In the genomic region with DNA sequence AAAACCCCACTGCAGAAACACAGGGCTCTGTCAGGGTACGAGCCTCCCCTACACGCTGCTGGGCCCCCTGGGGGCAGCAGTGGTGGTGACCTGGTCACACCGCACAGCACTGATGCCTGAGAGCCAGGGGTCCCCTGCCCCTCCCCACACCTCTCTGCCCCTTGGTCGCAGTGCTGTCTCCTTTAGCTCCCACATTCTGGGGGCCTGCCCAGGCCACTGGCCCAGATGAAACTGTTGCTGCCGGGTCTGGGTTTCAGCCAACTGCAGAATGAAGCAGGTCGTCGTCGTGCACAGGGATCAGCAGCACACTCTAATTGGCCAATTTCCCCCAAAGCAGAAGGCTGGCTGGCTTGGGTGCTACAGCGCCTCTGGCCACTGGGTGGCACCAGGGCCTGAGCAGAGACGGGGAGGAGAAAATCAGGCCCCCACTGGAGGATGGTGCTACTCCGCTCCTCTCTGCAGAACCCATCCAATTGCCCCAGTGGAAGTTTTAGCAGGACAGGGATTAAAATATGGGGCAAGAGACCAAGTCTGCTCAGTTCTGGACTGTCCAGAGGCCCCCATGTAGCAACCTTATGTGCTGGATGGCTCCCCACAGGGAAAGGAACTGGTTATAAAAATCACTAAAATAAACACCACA, we compare ENCODE assay signal across 8 cellular contexts. TPM values are rescaled to one million over a fixed set of nuclear protein-coding genes. Genes with fewer than 3 reads are reported as not detected.
DNase-seq lines count a peak whose midpoint lies in the region; ATAC-seq and TF ChIP-seq lines count a peak whose summit lies in the region.

No MANE protein-coding gene starts in this region.

- DNase-seq in NCI-H2227 (lab: John Stamatoyannopoulos, UW; ENCODE audit: unreplicated experiment) (peak; percentile 89), kidney epithelial cell (ENCODE audit: low read depth) (no peak)
- DNase-seq in central memory CD4-positive, alpha-beta T cell = peak; percentile 70
- DNase-seq in stimulated activated CD4-positive, alpha-beta T cell treated with anti-CD3 and anti-CD28 coated beads, Interleukin-15, amount 100 ng/mL, for 48 hours (ENCODE audit: low read depth in 2 of 2) = peak; percentile 59 to 64
- DNase-seq in NK-92 treated with Interleukin-12 subunit alpha and Interleukin-12 subunit beta, amount 100 ng/mL, for 24 hours (lab: John Stamatoyannopoulos, UW) = no peak

- no peak overlapping the region for H3K4me3 ChIP-seq in kidney epithelial cell (ENCODE audit: low read depth, low read length)

- peaks cover 8% of the 10 kb centered on the region for H3K36me3 ChIP-seq in kidney epithelial cell (ENCODE audit: control insufficient read depth, insufficient read depth, low read length)

- no peaks in the 10 kb centered on the region for H3K27me3 ChIP-seq in kidney epithelial cell (ENCODE audit: control insufficient read depth, insufficient read depth, low read length)

- ATAC-seq in GM18502 (IDR thresholded peaks at IDR 0.05; ENCODE audit: poor library complexity, unreplicated experiment) (peak; percentile 83), HG03045 (IDR thresholded peaks at IDR 0.05; ENCODE audit: unreplicated experiment) (peak; percentile 62)
- peak; percentile 86 to 88 for ATAC-seq in activated CD4-positive, CD25-positive, alpha-beta regulatory T cell treated with anti-CD3 and anti-CD28 coated beads, Interleukin-2, amount 50 U/mL, for 24 hours

- peak; percentile 94 for TF ChIP-seq CTCF in kidney epithelial cell (IDR thresholded peaks at IDR 0.05; ENCODE audit: insufficient read depth, low read length, poor library complexity, severe bottlenecking)

RNA-seq across cellular contexts. Expression of a gene that starts 26.1 kb away (rescaled TPM):
- 37.9 and 40.2 TPM in 2 replicates for total RNA-seq in kidney epithelial cell

RNA-seq across cellular contexts. Expression of a gene that starts 37.8 kb away (rescaled TPM):
- 32.9 and 36.3 TPM in 2 replicates for total RNA-seq in kidney epithelial cell

RNA-seq across cellular contexts. Expression of a gene that starts 38.5 kb away (rescaled TPM):
- 4.3 and 5.4 TPM in 2 replicates for total RNA-seq in kidney epithelial cell

RNA-seq across cellular contexts. Expression of a gene that starts 52.3 kb away (rescaled TPM):
- total RNA-seq in kidney epithelial cell = 12.0 and 13.8 TPM in 2 replicates

Comparison
In these comparisons a context has a peak if more than half of its experiments do, and no peak if none do; other contexts are left out.
1. DNase-seq: peak in NCI-H2227 (single experiment), central memory CD4-positive, alpha-beta T cell (single experiment) and stimulated activated CD4-positive, alpha-beta T cell treated with anti-CD3 and anti-CD28 coated beads, Interleukin-15, amount 100 ng/mL, for 48 hours (2 of 2); none in kidney epithelial cell (single experiment) and NK-92 treated with Interleukin-12 subunit alpha and Interleukin-12 subunit beta, amount 100 ng/mL, for 24 hours (single experiment).
2. Peak in every context shown above with its lines, with median percentiles within 50 percentile points of each other: ATAC-seq.